Comparison of ENCODE assay signal across 34 cellular contexts in genomic region chr11:128857341-128857740, GRCh38. TPM values are rescaled to one million over a fixed set of nuclear protein-coding genes. Genes with fewer than 3 reads are reported as not detected.
"Had no signal": no experiment of that assay in that cellular context is flagged by ENCODE, and none has a peak within 500 bp of the region (broad histone marks: within the 10 kb centered on the region; RNA-seq: fewer than 3 reads in every experiment).

No MANE protein-coding gene starts in this region.

- H3K27ac ChIP-seq: brain microvascular endothelial cell, epithelial cell of prostate, esophagus squamous epithelium, gastroesophageal sphincter had no signal

- H3K36me3 ChIP-seq: brain microvascular endothelial cell, esophagus squamous epithelium, gastroesophageal sphincter had no signal

- ATAC-seq: activated CD4-positive, alpha-beta T cell treated with anti-CD3 and anti-CD28 coated beads for 36 hours; activated CD8-positive, alpha-beta T cell treated with anti-CD3 and anti-CD28 coated beads, Interleukin-2, amount 10 ng/mL, durations not matched to agents 7 days and 5 days; activated T-cell treated with anti-CD3 and anti-CD28 coated beads, Interleukin-2, amount 50 U/mL, for 4 hours; activated T-helper 17 cell treated with anti-CD3 and anti-CD28 coated beads, Interleukin-2, amount 50 U/mL, for 72 hours; gastroesophageal sphincter had no signal

- H3K4me3 ChIP-seq: esophagus squamous epithelium, gastroesophageal sphincter had no signal

- FAIRE-seq: astrocyte, bronchial epithelial cell, endometrium, endothelial cell of umbilical vein had no signal

- H3K4me1 ChIP-seq: esophagus squamous epithelium, gastroesophageal sphincter had no signal

- H3K27me3 ChIP-seq: brain microvascular endothelial cell, gastroesophageal sphincter had no signal

- DNase-seq: activated CD4-positive, alpha-beta memory T cell treated with anti-CD3 and anti-CD28 coated beads for 36 hours; activated CD4-positive, alpha-beta T cell treated with anti-CD3 and anti-CD28 coated beads for 36 hours; activated CD4-positive, alpha-beta T cell treated with anti-CD3 and anti-CD28 coated beads, Interleukin-2, amount 10 ng/mL, durations not matched to agents 24 days and 14 days; activated CD4-positive, CD25-positive, alpha-beta regulatory T cell; activated CD4-positive, CD25-positive, alpha-beta regulatory T cell treated with anti-CD3 and anti-CD28 coated beads, Interleukin-2, amount 50 U/mL, for 72 hours; activated CD8-positive, alpha-beta T cell treated with anti-CD3 and anti-CD28 coated beads, Interleukin-2, amount 10 ng/mL, durations not matched to agents 7 days and 5 days; activated effector memory CD4-positive, alpha-beta T cell treated with Interleukin-2 at 50 U/mL for 16 hours; activated gamma-delta T cell treated with Interleukin-2 at 50 U/mL for 16 hours; activated naive CD4-positive, alpha-beta T cell treated with anti-CD3 and anti-CD28 coated beads, Interleukin-2, amount 50 U/mL, for 16 hours; activated naive CD4-positive, alpha-beta T cell treated with Interleukin-2 at 50 U/mL for 16 hours; activated T-cell treated with anti-CD3 and anti-CD28 coated beads, Interleukin-2, amount 50 U/mL, for 4 hours; amniotic stem cell; anterior cingulate cortex; brain microvascular endothelial cell; cortex of kidney; effector CD8-positive, alpha-beta T cell; esophagus squamous epithelium; foreskin melanocyte; T-helper 2 cell had no signal

- H3K9me3 ChIP-seq: esophagus squamous epithelium, gastroesophageal sphincter had no signal

RNA-seq across cellular contexts. Expression of gene KCNJ1, which starts 9.8 kb away (rescaled TPM):
- total RNA-seq: activated CD4-positive, alpha-beta memory T cell treated with anti-CD3 and anti-CD28 coated beads for 36 hours; activated CD4-positive, alpha-beta T cell treated with anti-CD3 and anti-CD28 coated beads for 36 hours; activated CD4-positive, alpha-beta T cell treated with anti-CD3 and anti-CD28 coated beads, Interleukin-2, amount 10 ng/mL, durations not matched to agents 24 days and 14 days; activated CD8-positive, alpha-beta memory T cell treated with anti-CD3 and anti-CD28 coated beads for 36 hours; activated CD8-positive, alpha-beta T cell treated with anti-CD3 and anti-CD28 coated beads, Interleukin-2, amount 10 ng/mL, durations not matched to agents 7 days and 5 days; activated T-cell treated with anti-CD3 and anti-CD28 coated beads, Interleukin-2, amount 50 U/mL, for 4 hours; activated T-helper 17 cell treated with anti-CD3 and anti-CD28 coated beads, Interleukin-2, amount 50 U/mL, for 72 hours; astrocyte; cardiac septum; cerebellum; endothelial cell of umbilical vein; fibroblast of lung; fibroblast of villous mesenchyme; glomerular endothelial cell; T-helper 1 cell treated with Interleukin-12 subunit alpha and Interleukin-12 subunit beta and Interleukin-4 antibody, amounts not matched to agents 30 ng/mL and 1 ng/mL, for 36 hours had no signal
- polyA plus RNA-seq: endothelial cell of umbilical vein, fibroblast of lung had no signal

RNA-seq across cellular contexts. Expression of gene KCNJ5, which starts 33.8 kb away (rescaled TPM):
- total RNA-seq: activated CD4-positive, alpha-beta memory T cell treated with anti-CD3 and anti-CD28 coated beads for 36 hours; activated CD4-positive, alpha-beta T cell treated with anti-CD3 and anti-CD28 coated beads for 36 hours; activated CD4-positive, alpha-beta T cell treated with anti-CD3 and anti-CD28 coated beads, Interleukin-2, amount 10 ng/mL, durations not matched to agents 24 days and 14 days; activated CD8-positive, alpha-beta memory T cell treated with anti-CD3 and anti-CD28 coated beads for 36 hours; activated CD8-positive, alpha-beta T cell treated with anti-CD3 and anti-CD28 coated beads, Interleukin-2, amount 10 ng/mL, durations not matched to agents 7 days and 5 days; activated T-cell treated with anti-CD3 and anti-CD28 coated beads, Interleukin-2, amount 50 U/mL, for 4 hours; activated T-helper 17 cell treated with anti-CD3 and anti-CD28 coated beads, Interleukin-2, amount 50 U/mL, for 72 hours; dermis microvascular lymphatic vessel endothelial cell; T-helper 1 cell treated with Interleukin-12 subunit alpha and Interleukin-12 subunit beta and Interleukin-4 antibody, amounts not matched to agents 30 ng/mL and 1 ng/mL, for 36 hours had no signal
- polyA plus RNA-seq: endothelial cell of umbilical vein had no signal
